ENCODE assay signal across 11 cellular contexts in the genomic region with DNA sequence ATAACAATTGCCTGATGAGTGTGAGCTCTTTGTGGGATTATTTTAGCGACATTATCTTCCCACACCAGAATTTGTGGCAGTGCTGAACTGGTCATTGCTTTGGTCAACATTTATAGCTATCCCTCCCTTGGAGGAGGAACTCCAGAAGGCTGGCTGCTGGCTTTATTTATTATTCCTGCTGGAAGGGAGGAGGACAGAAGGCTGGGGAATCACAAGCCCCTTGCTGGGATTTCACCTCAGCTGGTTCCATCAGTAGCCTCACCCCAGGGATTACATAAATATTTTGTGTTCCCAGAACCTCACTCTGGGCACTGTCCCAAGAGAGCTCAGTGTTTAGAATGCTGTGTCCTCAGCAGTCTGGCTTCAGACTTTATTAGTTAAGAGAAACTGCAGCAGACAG.
DNase-seq lines count a peak whose midpoint lies in the region; ATAC-seq and TF ChIP-seq lines count a peak whose summit lies in the region.
"Had no signal": no experiment of that assay in that cellular context is flagged by ENCODE, and none has a peak within 500 bp of the region (broad histone marks: within the 10 kb centered on the region; RNA-seq: fewer than 3 reads in every experiment).

No MANE protein-coding gene starts in this region.

- no peak overlapping the region for H2BK120ac ChIP-seq in IMR-90 (ENCODE audit: low read depth, low read length)

- H3K23ac ChIP-seq in IMR-90 (ENCODE audit: low read depth, low read length) = no peak overlapping the region

- dilution Hi-C loops in IMR-90 (cut with HindIII; ENCODE audit: low sequenced_read_pairs, unreplicated experiment) = no loop called here

- DNase-seq in IMR-90 (peak; percentile 94), colonic mucosa (peak; percentile 32), right lobe of liver (no peak), testis (peak; percentile 18), DMS153 treated with DMSO at 0.1 percent for 48 hours (lab: John Stamatoyannopoulos, UW; ENCODE audit: unreplicated experiment) (no peak), tibial artery (no peak)
- no peak for DNase-seq in activated CD4-positive, alpha-beta T cell treated with anti-CD3 and anti-CD28 coated beads, Interleukin-2, amount 50 U/mL, for 48 hours
- DNase-seq: activated CD4-positive, alpha-beta memory T cell treated with anti-CD3 and anti-CD28 coated beads for 36 hours; NCI-H510A had no signal

- no peak overlapping the region for H3K4ac ChIP-seq in IMR-90 (ENCODE audit: low read depth, low read length)

- H3K4me2 ChIP-seq in IMR-90 (ENCODE audit: low read depth, low read length) = 0 out of 2 replicates have a peak overlapping the region, but pooled peaks have one; percentile 10

- H4K8ac ChIP-seq in IMR-90 (ENCODE audit: low read depth in 2 of 2, low read length in 2 of 2) = no peak overlapping the region

- ATAC-seq in IMR-90 (ENCODE audit: low read depth) (peak; percentile 93), right lobe of liver (peak; percentile 26 to 65 (median 44))
- ATAC-seq: stimulated activated memory B cell treated with anti-CD40 and anti-IgM and Interleukin-4, amounts not matched to agents 10 μg/mL and 1 μg/mL and 100 μg/mL, for 72 hours had no signal

- no peaks in the 10 kb centered on the region for H3K36me3 ChIP-seq in IMR-90 (ENCODE audit: control insufficient read depth, insufficient read depth, low read length)
- H3K36me3 ChIP-seq in colonic mucosa = no peaks in the 10 kb centered on the region
- no peaks in the 10 kb centered on the region for H3K36me3 ChIP-seq in right lobe of liver
- no peaks in the 10 kb centered on the region for H3K36me3 ChIP-seq in testis (ENCODE audit: low read depth, missing control alignments)
- H3K36me3 ChIP-seq in tibial artery = no peaks in the 10 kb centered on the region

- no peak overlapping the region for H3K9ac ChIP-seq in IMR-90 (ENCODE audit: low read depth, low read length)
- no peak overlapping the region for H3K9ac ChIP-seq in colonic mucosa (ENCODE audit: low read depth in 2 of 2, low read length in 2 of 2)

- H3K79me1 ChIP-seq in IMR-90 (ENCODE audit: low read depth in 1 of 2, low read length in 2 of 2) = no peaks in the 10 kb centered on the region

- H3K9me1 ChIP-seq in IMR-90 (ENCODE audit: insufficient read depth, low read length) = peaks cover 4% of the 10 kb centered on the region; the same call in 1 of the 2 replicates

- peaks cover 8% of the 10 kb centered on the region for H3K4me1 ChIP-seq in IMR-90 (ENCODE audit: control insufficient read depth, insufficient read depth, low read length)
- no peaks in the 10 kb centered on the region for H3K4me1 ChIP-seq in colonic mucosa
- H3K4me1 ChIP-seq in right lobe of liver = no peaks in the 10 kb centered on the region
- H3K4me1 ChIP-seq in testis = no peaks in the 10 kb centered on the region
- peaks cover 0 to 13% (median 5%) of the 10 kb centered on the region in 4 donors for H3K4me1 ChIP-seq in tibial artery

- no peak overlapping the region for H2AFZ ChIP-seq in IMR-90 (replicated peaks; ENCODE audit: low read length, poor library complexity)

- H3K27ac ChIP-seq in IMR-90 (ENCODE audit: insufficient read depth, low read length) (no peak overlapping the region), colonic mucosa (no peak overlapping the region), right lobe of liver (no peak overlapping the region), testis (no peak overlapping the region), tibial artery (no peak overlapping the region)
- H3K27ac ChIP-seq: epithelial cell of prostate had no signal

- peaks cover 9% of the 10 kb centered on the region for H3K27me3 ChIP-seq in IMR-90 (ENCODE audit: control insufficient read depth, insufficient read depth, low read length)
- no peaks in the 10 kb centered on the region for H3K27me3 ChIP-seq in colonic mucosa
- H3K27me3 ChIP-seq in right lobe of liver = no peaks in the 10 kb centered on the region
- H3K27me3 ChIP-seq in testis = no peaks in the 10 kb centered on the region
- H3K27me3 ChIP-seq in tibial artery = no peaks in the 10 kb centered on the region

- H2AK5ac ChIP-seq in IMR-90 (ENCODE audit: low read depth, low read length) = no peak overlapping the region

- H2BK20ac ChIP-seq in IMR-90 (ENCODE audit: low read depth, low read length) = no peak overlapping the region

- no CpG with 5 or more reads among the region's 1 CpG for WGBS in IMR-90 (ENCODE audit: extremely low coverage in 2 of 2, insufficient read length in 1 of 2), 2 experiments
- no CpG with 5 or more reads among the region's 1 CpG for WGBS in right lobe of liver (ENCODE audit: insufficient coverage, low coverage, low lambda C conversion rate, missing lambda C conversion rate)
- WGBS in testis, 2 donors = 38 to 50% methylated on average over 1 of the region's 1 CpG

- CTCF ChIA-PET in IMR-90 (lab: Yijun Ruan, JAX) = interaction anchor here (0.9 kb wide), 1 partner anchor 14 kb away, joined by 3 read pairs; no protein-coding TSS in a partner anchor

- no peak overlapping the region for H2BK5ac ChIP-seq in IMR-90 (ENCODE audit: low read depth, low read length, poor library complexity, severe bottlenecking)

- no peak overlapping the region for H3K18ac ChIP-seq in IMR-90 (ENCODE audit: low read depth, low read length)

- TF ChIP-seq CTCF in IMR-90 (conservative IDR thresholded peaks at IDR 0.05; ENCODE audit: low read depth, low read length) = no peak
- no peak for TF ChIP-seq CTCF in colonic mucosa (IDR thresholded peaks at IDR 0.05)
- no peak for TF ChIP-seq CTCF in right lobe of liver (IDR thresholded peaks at IDR 0.05)
- no peak for TF ChIP-seq CTCF in testis (IDR thresholded peaks at IDR 0.05)
- TF ChIP-seq CTCF in tibial artery (IDR thresholded peaks at IDR 0.05) = no peak

- POLR2A ChIA-PET in IMR-90 (lab: Charles Lee; ENCODE audit: unreplicated experiment) = interaction anchor here (0.6 to 0.7 kb wide), 2 partner anchors 14 to 674 kb away, joined by 3 to 4 read pairs; no protein-coding TSS in a partner anchor

- no peak overlapping the region for H3K56ac ChIP-seq in IMR-90 (ENCODE audit: extremely low read depth, insufficient read depth, low read length)

- H2BK15ac ChIP-seq in IMR-90 (ENCODE audit: low read depth, low read length) = no peak overlapping the region

- no peak overlapping the region for H3K14ac ChIP-seq in IMR-90 (replicated peaks; ENCODE audit: low read depth, low read length)

- TF ChIP-seq POLR2A in IMR-90 (IDR thresholded peaks at IDR 0.05; ENCODE audit: low read depth, low read length) = no peak
- TF ChIP-seq POLR2A in right lobe of liver (IDR thresholded peaks at IDR 0.05) = no peak
- no peak for TF ChIP-seq POLR2A in testis (IDR thresholded peaks at IDR 0.05)

- H4K5ac ChIP-seq in IMR-90 (ENCODE audit: low read depth, low read length) = no peak overlapping the region

- intact Hi-C loops in IMR-90 (cut with micrococcal nuclease) (no loop called here), colonic mucosa (cut with DNase I) (no loop called here), right lobe of liver (cut with DNase I) (no loop called here), testis (cut with DNase I; ENCODE audit: low total_unique reads) (no loop called here), tibial artery (cut with DNase I; ENCODE audit: low total_unique reads) (no loop called here)

- H2AK9ac ChIP-seq in IMR-90 (replicated peaks; ENCODE audit: low read depth, low read length, poor library complexity) = no peak overlapping the region

- H4K20me1 ChIP-seq in IMR-90 (ENCODE audit: insufficient read depth, low read length) = no peaks in the 10 kb centered on the region; the same call in 1 of the 2 replicates

- BruUV-seq in IMR-90 (replicated peaks; lab: Mats Ljungman, UMichigan) = no TSS peak

- H3K4me3 ChIP-seq in IMR-90 (ENCODE audit: insufficient read depth, low read depth, low read length) (no peak overlapping the region), colonic mucosa (no peak overlapping the region), right lobe of liver (no peak overlapping the region), testis (no peak overlapping the region), tibial artery (no peak overlapping the region)

- H3K9me3 ChIP-seq in IMR-90 (ENCODE audit: control insufficient read depth, insufficient read depth, low read length) (no peaks in the 10 kb centered on the region), colonic mucosa (no peaks in the 10 kb centered on the region), right lobe of liver (no peaks in the 10 kb centered on the region), testis (no peaks in the 10 kb centered on the region), tibial artery (no peaks in the 10 kb centered on the region)

- in situ Hi-C loops in IMR-90 (cut with MboI; ENCODE audit: low sequenced_read_pairs) = no loop called here

- H4K91ac ChIP-seq in IMR-90 (ENCODE audit: insufficient read depth, low read depth, low read length) = no peak overlapping the region

- TF ChIP-seq RAD21 in IMR-90 (IDR thresholded peaks at IDR 0.05; ENCODE audit: low read length) = no peak

TF ChIP-seq in IMR-90, 13 proteins besides CTCF, POLR2A, EP300 and RAD21 (continues in another document):
- TF ChIP-seq, protein P1, sequence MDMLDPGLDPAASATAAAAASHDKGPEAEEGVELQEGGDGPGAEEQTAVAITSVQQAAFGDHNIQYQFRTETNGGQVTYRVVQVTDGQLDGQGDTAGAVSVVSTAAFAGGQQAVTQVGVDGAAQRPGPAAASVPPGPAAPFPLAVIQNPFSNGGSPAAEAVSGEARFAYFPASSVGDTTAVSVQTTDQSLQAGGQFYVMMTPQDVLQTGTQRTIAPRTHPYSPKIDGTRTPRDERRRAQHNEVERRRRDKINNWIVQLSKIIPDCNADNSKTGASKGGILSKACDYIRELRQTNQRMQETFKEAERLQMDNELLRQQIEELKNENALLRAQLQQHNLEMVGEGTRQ (IDR thresholded peaks at IDR 0.05; ENCODE audit: low read depth, low read length) = no peak
- TF ChIP-seq MXI1 (IDR thresholded peaks at IDR 0.05; ENCODE audit: borderline replicate concordance, low read depth, low read length) (no peak), CEBPB (IDR thresholded peaks at IDR 0.05; ENCODE audit: low read depth, low read length) (no peak), MAFK (IDR thresholded peaks at IDR 0.05; ENCODE audit: low read depth, low read length) (no peak), CHD1 (IDR thresholded peaks at IDR 0.05; ENCODE audit: low read depth, low read length) (no peak), NFE2L2 (IDR thresholded peaks at IDR 0.05; ENCODE audit: low read depth, low read length) (no peak), RCOR1 (IDR thresholded peaks at IDR 0.05; ENCODE audit: insufficient replicate concordance, low read length) (no peak), SMC3 (IDR thresholded peaks at IDR 0.05; ENCODE audit: low read depth, low read length) (no peak)
- TF ChIP-seq, protein P2, sequence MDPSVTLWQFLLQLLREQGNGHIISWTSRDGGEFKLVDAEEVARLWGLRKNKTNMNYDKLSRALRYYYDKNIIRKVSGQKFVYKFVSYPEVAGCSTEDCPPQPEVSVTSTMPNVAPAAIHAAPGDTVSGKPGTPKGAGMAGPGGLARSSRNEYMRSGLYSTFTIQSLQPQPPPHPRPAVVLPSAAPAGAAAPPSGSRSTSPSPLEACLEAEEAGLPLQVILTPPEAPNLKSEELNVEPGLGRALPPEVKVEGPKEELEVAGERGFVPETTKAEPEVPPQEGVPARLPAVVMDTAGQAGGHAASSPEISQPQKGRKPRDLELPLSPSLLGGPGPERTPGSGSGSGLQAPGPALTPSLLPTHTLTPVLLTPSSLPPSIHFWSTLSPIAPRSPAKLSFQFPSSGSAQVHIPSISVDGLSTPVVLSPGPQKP (IDR thresholded peaks at IDR 0.05; ENCODE audit: borderline replicate concordance, low read depth, low read length) = no peak

Comparison
In these comparisons a context has a peak if more than half of its experiments do, and no peak if none do; other contexts are left out.
1. DNase-seq: peak in IMR-90 (single experiment), colonic mucosa (single experiment) and testis (single experiment); none in right lobe of liver (0 of 3), activated CD4-positive, alpha-beta T cell treated with anti-CD3 and anti-CD28 coated beads, Interleukin-2, amount 50 U/mL, for 48 hours (0 of 2), DMS153 treated with DMSO at 0.1 percent for 48 hours (single experiment) and tibial artery (0 of 2).